In genomic region chr14:95941897-95942296, GRCh38 we compare ENCODE assay signal across 9 cellular contexts.
"Had no signal": no experiment of that assay in that cellular context is flagged by ENCODE, and none has a peak within 500 bp of the region (broad histone marks: within the 10 kb centered on the region; RNA-seq: fewer than 3 reads in every experiment).

No MANE protein-coding gene starts in this region.

- H3K27ac Mint-ChIP-seq: IgD-negative memory B cell had no signal

- DNase-seq: IMR-90, KBM-7, KG1 had no signal

- H3K4me3 Mint-ChIP-seq: IgD-negative memory B cell had no signal

- H3K4me3 ChIP-seq: K562 had no signal

- H3K4me2 ChIP-seq: KMS-11 had no signal

- H3K9ac ChIP-seq: KMS-11 had no signal

- H3K4me1 Mint-ChIP-seq: IgD-negative memory B cell had no signal

- H3K36me3 Mint-ChIP-seq: IgD-negative memory B cell had no signal

- FAIRE-seq: HepG2, HTR-8/SVneo, K562 had no signal

- ATAC-seq: HepG2, K562 had no signal

- H3K27ac ChIP-seq: HL-60, KMS-11 had no signal
